28 cellular contexts compared by ENCODE assay signal in the genomic region with DNA sequence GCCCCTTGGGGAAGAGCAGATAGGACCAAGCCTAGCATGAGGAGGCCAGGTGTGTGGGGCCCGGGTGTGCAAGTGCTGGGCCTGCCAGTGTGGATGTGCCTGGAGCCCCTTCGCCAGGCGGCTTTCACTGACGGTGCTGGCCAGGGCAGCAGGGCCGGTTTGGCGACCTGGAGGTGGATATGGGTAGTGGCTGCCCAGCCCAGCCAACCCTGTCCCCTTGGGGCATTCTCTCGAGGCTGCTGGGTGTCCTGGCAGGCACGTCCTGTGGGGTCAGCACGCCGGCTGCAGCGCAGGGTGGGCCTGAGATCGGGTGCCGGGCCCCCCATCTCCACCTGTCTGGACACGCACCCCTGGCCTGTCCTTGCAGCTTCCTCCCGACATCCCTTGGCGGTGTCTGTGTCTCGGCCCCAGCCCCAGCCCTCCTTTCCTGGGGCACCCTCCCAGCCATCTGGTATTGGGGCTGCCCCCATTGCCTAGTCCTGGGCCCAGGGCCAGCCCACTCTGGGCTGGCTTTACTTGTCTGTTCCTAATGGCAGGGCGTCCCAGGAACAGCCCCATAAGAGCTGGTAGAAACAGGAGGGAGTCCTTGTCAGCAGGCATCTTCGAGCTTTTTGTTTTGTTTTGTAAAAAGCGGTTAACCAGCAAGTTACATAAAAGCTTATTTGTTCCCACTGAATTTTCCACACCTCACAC. TPM values are rescaled to one million over a fixed set of nuclear protein-coding genes. Genes with fewer than 3 reads are reported as not detected.
DNase-seq lines count a peak whose midpoint lies in the region; ATAC-seq, FAIRE-seq and TF ChIP-seq lines count a peak whose summit lies in the region.
"Had no signal": no experiment of that assay in that cellular context is flagged by ENCODE, and none has a peak within 500 bp of the region (broad histone marks: within the 10 kb centered on the region; RNA-seq: fewer than 3 reads in every experiment).

No MANE protein-coding gene starts in this region.

- no peak for TF ChIP-seq EP300 in HepG2 (IDR thresholded peaks at IDR 0.05; ENCODE audit: low read depth in 2 of 2, low read length in 2 of 2)
- TF ChIP-seq EP300 in HepG2 (CRISPR knock-in tag; IDR thresholded peaks at IDR 0.05; ENCODE audit: borderline replicate concordance): no peak

- no peak overlapping the region for H3K27ac ChIP-seq in HepG2 (ENCODE audit: extremely low read length, insufficient read depth, low read length)
- no peak overlapping the region for H3K27ac ChIP-seq in right lobe of liver
- H3K27ac ChIP-seq in ascending aorta: peak overlapping the region; percentile 46 to 89
- peak overlapping the region; percentile 7 to 91 for H3K27ac ChIP-seq in lung (ENCODE audit: low read depth in 1 of 2, low read length in 1 of 2)
- H3K27ac ChIP-seq: epithelial cell of prostate, upper lobe of right lung had no signal

- no peak overlapping the region for H3K9ac ChIP-seq in HepG2 (ENCODE audit: insufficient read depth, low read depth, low read length)

- TF ChIP-seq RAD21 in HepG2 (CRISPR knock-in tag; IDR thresholded peaks at IDR 0.05): no peak

- in situ Hi-C loops in HepG2 (cut with HindIII; ENCODE audit: extremely low pct_ligation_motif_present, low pct_unique_long_range_greater_than_20kb): no loop called here

- ATAC-seq in HepG2 (no peak), right lobe of liver (no peak), lung (ENCODE audit: insufficient read depth, low FRiP score) (no peak)
- ATAC-seq: T-cell, upper lobe of right lung had no signal

- 96% methylated on average over 8 of the region's 20 CpGs for WGBS in HepG2 (ENCODE audit: low lambda C conversion rate)
- 97% methylated on average over 8 of the region's 20 CpGs for WGBS in right lobe of liver (ENCODE audit: insufficient coverage, low coverage, low lambda C conversion rate, missing lambda C conversion rate)
- WGBS in lung, 2 donors: 90 to 96% methylated on average over 16 to 20 of the region's 20 CpGs

- no peak for TF ChIP-seq CTCF in HepG2 (CRISPR knock-in tag; IDR thresholded peaks at IDR 0.05)
- TF ChIP-seq CTCF in right lobe of liver (IDR thresholded peaks at IDR 0.05): no peak
- TF ChIP-seq CTCF in ascending aorta (IDR thresholded peaks at IDR 0.05): no peak
- TF ChIP-seq CTCF in lung (IDR thresholded peaks at IDR 0.05; ENCODE audit: control extremely low read depth, extremely low read depth): no peak
- no peak for TF ChIP-seq CTCF in BE2C (IDR thresholded peaks at IDR 0.05; ENCODE audit: low read depth, low read length)

- H3K36me3 ChIP-seq in HepG2 (replicated peaks in 1 of 2; ENCODE audit: control insufficient read depth in 1 of 2, insufficient read depth in 2 of 2, low read length in 2 of 2): peaks cover 14 to 30% of the 10 kb centered on the region in 2 experiments; a peak in 4 of 5 replicates
- H3K36me3 ChIP-seq in right lobe of liver: peaks cover 0 to 24% (median 2%) of the 10 kb centered on the region in 4 donors
- peaks cover 44 to 51% of the 10 kb centered on the region in 2 donors for H3K36me3 ChIP-seq in ascending aorta
- peaks cover 0 to 58% of the 10 kb centered on the region in 2 donors for H3K36me3 ChIP-seq in lung (ENCODE audit: control insufficient read depth in 2 of 2, insufficient read depth in 2 of 2, low read length in 2 of 2)
- peaks cover 65% of the 10 kb centered on the region for H3K36me3 ChIP-seq in BE2C

- H3K9me3 ChIP-seq in HepG2 (ENCODE audit: low read length): no peaks in the 10 kb centered on the region
- no peaks in the 10 kb centered on the region for H3K9me3 ChIP-seq in right lobe of liver
- H3K9me3 ChIP-seq in ascending aorta: no peaks in the 10 kb centered on the region
- no peaks in the 10 kb centered on the region for H3K9me3 ChIP-seq in lung (ENCODE audit: control insufficient read depth in 2 of 2, insufficient read depth in 1 of 2, low read length in 1 of 2)
- H3K9me3 ChIP-seq in BE2C: no peaks in the 10 kb centered on the region
- H3K9me3 ChIP-seq: upper lobe of right lung had no signal

- H3K4me3 ChIP-seq in HepG2 (replicated peaks in 1 of 3; ENCODE audit: insufficient read depth in 1 of 3, low read depth in 2 of 3, low read length in 3 of 3) (no peak overlapping the region), right lobe of liver (no peak overlapping the region), ascending aorta (no peak overlapping the region), lung (no peak overlapping the region), BE2C (ENCODE audit: low read depth, low read length) (no peak overlapping the region)
- H3K4me3 ChIP-seq: upper lobe of right lung had no signal

- H3K79me2 ChIP-seq in HepG2 (ENCODE audit: insufficient read depth, low read length): no peaks in the 10 kb centered on the region

- H3K4me2 ChIP-seq in HepG2 (ENCODE audit: low read depth, low read length): no peak overlapping the region

- H3K27me3 ChIP-seq in HepG2 (ENCODE audit: control insufficient read depth in 1 of 2, insufficient read depth in 2 of 2, low read length in 2 of 2) (no peaks in the 10 kb centered on the region), right lobe of liver (no peaks in the 10 kb centered on the region), ascending aorta (no peaks in the 10 kb centered on the region), lung (ENCODE audit: control insufficient read depth, insufficient read depth) (no peaks in the 10 kb centered on the region), BE2C (no peaks in the 10 kb centered on the region)
- H3K27me3 ChIP-seq: upper lobe of right lung had no signal

- FAIRE-seq in HepG2 (lab: Jason Lieb, UNC): no peak
- FAIRE-seq: frontal cortex, G401.6, H54, keratinocyte, TTC549 had no signal

- DNase-seq in HepG2 (ENCODE audit: low spot score) (no peak), right lobe of liver (no peak), ascending aorta (ENCODE audit: low spot score in 2 of 2) (no peak), lung (ENCODE audit: low spot score) (no peak), BE2C (no peak), NCI-H2227 treated with DMSO at 0.1 percent for 48 hours (lab: John Stamatoyannopoulos, UW) (no peak)
- no peak for DNase-seq in stimulated activated CD4-positive, alpha-beta T cell treated with anti-CD3 and anti-CD28 coated beads, Interleukin-12 subunit alpha, Interleukin-12 subunit beta, amount 100 ng/mL, for 4 hours
- no peak for DNase-seq in activated naive CD4-positive, alpha-beta T cell (lab: John Stamatoyannopoulos, UW)
- DNase-seq: activated CD4-positive, alpha-beta T cell treated with anti-CD3 and anti-CD28 coated beads for 1 hour; activated T-cell treated with anti-CD3 and anti-CD28 coated beads, Interleukin-2, amount 50 U/mL, for 1 hour; CD4-positive, alpha-beta T cell; DMS153; KBM-7; naive B cell; NCI-H187; NCI-H82; occipital lobe; SHP77; stimulated activated CD4-positive, alpha-beta T cell treated with anti-CD3 and anti-CD28 coated beads, Interleukin-4, amount 100 ng/mL, for 1 hour; stimulated activated naive CD4-positive, alpha-beta T cell treated with Interleukin-2 at 50 U/mL for 16 hours; T-cell; upper lobe of right lung had no signal

- no peak overlapping the region for H2AFZ ChIP-seq in HepG2 (ENCODE audit: low read length)

- no peaks in the 10 kb centered on the region for H4K20me1 ChIP-seq in HepG2 (ENCODE audit: insufficient read depth, low read length)

- BruUV-seq in HepG2 (replicated peaks; lab: Mats Ljungman, UMichigan): TSS peak; percentile 43

- TF ChIP-seq POLR2A in HepG2 (IDR thresholded peaks at IDR 0.05; ENCODE audit: insufficient read depth in 1 of 2, low read depth in 2 of 2, low read length in 2 of 2) (no peak), right lobe of liver (IDR thresholded peaks at IDR 0.05) (no peak)

- CTCF ChIA-PET in HepG2 (lab: Yijun Ruan, JAX; ENCODE audit: low intra/inter-chr PET ratio, low total read pairs): no interaction called here

- H3K4me1 ChIP-seq in HepG2 (ENCODE audit: insufficient read depth, low read length) (0 out of 2 replicates have a peak, but pooled peaks cover under 1% of the 10 kb centered on the region), right lobe of liver (peaks cover 0 to 15% (median under 1%) of the 10 kb centered on the region in 4 donors), ascending aorta (peaks cover 16 to 24% of the 10 kb centered on the region in 2 donors), lung (ENCODE audit: control insufficient read depth in 2 of 2, insufficient read depth in 2 of 2, low read length in 2 of 2) (peaks cover 4 to 18% of the 10 kb centered on the region in 2 donors), BE2C (peaks cover 32% of the 10 kb centered on the region)

- POLR2A ChIA-PET in HepG2 (lab: Yijun Ruan, JAX): no interaction called here

- intact Hi-C loops in HepG2 (cut with micrococcal nuclease; ENCODE audit: unreplicated experiment) (no loop called here), right lobe of liver (cut with DNase I) (no loop called here), ascending aorta (cut with DNase I) (no loop called here)

RNA-seq across cellular contexts. Expression of a gene that starts 7.2 kb away (rescaled TPM):
- 32.1 and 37.9 TPM in 2 replicates for total RNA-seq in HepG2 (2016; rRNA removed; fragmentation: Illumina TruSeq; extraction: Trizol)
- 22.2 and 30.3 TPM in 2 replicates for total RNA-seq in HepG2 (2016; cell fraction: cytosol; rRNA removed; fragmentation: Illumina TruSeq; extraction: Trizol; ENCODE audit: low read depth)
- 29.1 and 37.9 TPM in 2 replicates for total RNA-seq in HepG2 (2016; cell fraction: insoluble cytoplasmic fraction; rRNA removed; fragmentation: Illumina TruSeq; extraction: Trizol)
- 30.8 and 36.2 TPM in 2 replicates for total RNA-seq in HepG2 (2016; cell fraction: membrane; rRNA removed; fragmentation: Illumina TruSeq; extraction: Trizol)
- total RNA-seq in HepG2 (2016; cell fraction: nucleus; rRNA removed; fragmentation: Illumina TruSeq; extraction: Trizol): 14.7 and 15.4 TPM in 2 replicates
- 18.0 and 31.6 TPM in 2 replicates for polyA plus RNA-seq in HepG2 (2011; rRNA removed)
- polyA plus RNA-seq in HepG2 (2011; cell fraction: cytosol; rRNA removed): 18.1 and 57.4 TPM in 2 replicates
- polyA plus RNA-seq in HepG2 (2011; cell fraction: nucleus; rRNA removed): 37.9 and 74.0 TPM in 2 replicates
- polyA plus RNA-seq in HepG2 (2012): 3.6 and 7.4 TPM in 2 replicates
- polyA plus RNA-seq in HepG2 (2016; cell fraction: cytosol; fragmentation: Illumina TruSeq; extraction: Trizol; ENCODE audit: low read depth): 34.0 and 41.4 TPM in 2 replicates
- polyA plus RNA-seq in HepG2 (2016; cell fraction: insoluble cytoplasmic fraction; fragmentation: Illumina TruSeq; extraction: Trizol; ENCODE audit: low read depth): 44.2 and 51.5 TPM in 2 replicates
- 41.2 and 43.7 TPM in 2 replicates for polyA plus RNA-seq in HepG2 (2016; cell fraction: membrane; fragmentation: Illumina TruSeq; extraction: Trizol; ENCODE audit: low read depth)
- polyA plus RNA-seq in HepG2 (2016; cell fraction: nucleus; fragmentation: Illumina TruSeq; extraction: Trizol; ENCODE audit: insufficient read depth, low read depth): 39.7 and 41.0 TPM in 2 replicates
- 21.4 and 23.6 TPM in 2 replicates for polyA minus RNA-seq in HepG2 (2011; rRNA and poly(A)+ RNA removed; ENCODE audit: low replicate concordance)
- 8.4 and 15.7 TPM in 2 replicates for polyA minus RNA-seq in HepG2 (2011; cell fraction: cytosol; rRNA and poly(A)+ RNA removed)
- polyA minus RNA-seq in HepG2 (2011; cell fraction: nucleus; rRNA and poly(A)+ RNA removed): 2.2 and 7.5 TPM in 2 replicates
- total RNA-seq in right lobe of liver: 10 to 100 TPM; 11.2 to 50.0 (median 27.5) TPM
- total RNA-seq in ascending aorta: 665 TPM
- total RNA-seq in lung: 100 to 1,000 TPM; 135 to 267 TPM
- polyA plus RNA-seq in lung: 100 to 1,000 TPM; 194 to 216 TPM
- polyA plus RNA-seq in BE2C (2012; ENCODE audit: insufficient read depth, insufficient read length, low read depth): 2,068 TPM

RNA-seq across cellular contexts. Expression of a gene that starts 19.3 kb away (rescaled TPM):
- total RNA-seq in HepG2 (2016; rRNA removed; fragmentation: Illumina TruSeq; extraction: Trizol) (53.9 and 59.7 TPM in 2 replicates), right lobe of liver (1 to 10 TPM in 5 of 6 experiments, under 1 TPM in 1; 0.79 to 5.4 (median 2.7) TPM), ascending aorta (106 TPM), lung (100 to 1,000 TPM in 1 of 2 donors, 10 to 100 TPM in 1; 72.8 to 422 TPM)
- 18.2 and 27.4 TPM in 2 replicates for total RNA-seq in HepG2 (2016; cell fraction: cytosol; rRNA removed; fragmentation: Illumina TruSeq; extraction: Trizol; ENCODE audit: low read depth)
- total RNA-seq in HepG2 (2016; cell fraction: insoluble cytoplasmic fraction; rRNA removed; fragmentation: Illumina TruSeq; extraction: Trizol): 53.1 and 55.2 TPM in 2 replicates
- 23.1 and 27.8 TPM in 2 replicates for total RNA-seq in HepG2 (2016; cell fraction: membrane; rRNA removed; fragmentation: Illumina TruSeq; extraction: Trizol)
- 25.3 and 26.5 TPM in 2 replicates for total RNA-seq in HepG2 (2016; cell fraction: nucleus; rRNA removed; fragmentation: Illumina TruSeq; extraction: Trizol)
- polyA plus RNA-seq in HepG2 (2011; rRNA removed) (59.5 and 62.2 TPM in 2 replicates), lung (100 to 1,000 TPM; 181 to 465 TPM)
- polyA plus RNA-seq in HepG2 (2011; cell fraction: cytosol; rRNA removed): 27.8 and 82.6 TPM in 2 replicates
- 47.3 and 55.5 TPM in 2 replicates for polyA plus RNA-seq in HepG2 (2011; cell fraction: nucleus; rRNA removed)
- 46.4 and 49.2 TPM in 2 replicates for polyA plus RNA-seq in HepG2 (2012)
- polyA plus RNA-seq in HepG2 (2016; cell fraction: cytosol; fragmentation: Illumina TruSeq; extraction: Trizol; ENCODE audit: low read depth): 85.4 and 115 TPM in 2 replicates
- 142 and 159 TPM in 2 replicates for polyA plus RNA-seq in HepG2 (2016; cell fraction: insoluble cytoplasmic fraction; fragmentation: Illumina TruSeq; extraction: Trizol; ENCODE audit: low read depth)
- 67.3 and 82.2 TPM in 2 replicates for polyA plus RNA-seq in HepG2 (2016; cell fraction: membrane; fragmentation: Illumina TruSeq; extraction: Trizol; ENCODE audit: low read depth)
- polyA plus RNA-seq in HepG2 (2016; cell fraction: nucleus; fragmentation: Illumina TruSeq; extraction: Trizol; ENCODE audit: insufficient read depth, low read depth): 136 and 137 TPM in 2 replicates
- polyA minus RNA-seq in HepG2 (2011; rRNA and poly(A)+ RNA removed; ENCODE audit: low replicate concordance): 24.8 and 136 TPM in 2 replicates
- 20.6 and 28.4 TPM in 2 replicates for polyA minus RNA-seq in HepG2 (2011; cell fraction: cytosol; rRNA and poly(A)+ RNA removed)
- polyA minus RNA-seq in HepG2 (2011; cell fraction: nucleus; rRNA and poly(A)+ RNA removed): 4.7 and 11.8 TPM in 2 replicates
- 451 TPM for polyA plus RNA-seq in BE2C (2012; ENCODE audit: insufficient read depth, insufficient read length, low read depth)
- total RNA-seq: frontal cortex had no signal

RNA-seq across cellular contexts. Expression of a gene that starts 23.7 kb away (rescaled TPM):
- total RNA-seq in HepG2 (2016; rRNA removed; fragmentation: Illumina TruSeq; extraction: Trizol): 20.7 and 27.4 TPM in 2 replicates
- total RNA-seq in HepG2 (2016; cell fraction: cytosol; rRNA removed; fragmentation: Illumina TruSeq; extraction: Trizol; ENCODE audit: low read depth): 9.2 and 10.3 TPM in 2 replicates
- 21.2 and 28.4 TPM in 2 replicates for total RNA-seq in HepG2 (2016; cell fraction: insoluble cytoplasmic fraction; rRNA removed; fragmentation: Illumina TruSeq; extraction: Trizol)
- total RNA-seq in HepG2 (2016; cell fraction: membrane; rRNA removed; fragmentation: Illumina TruSeq; extraction: Trizol): 12.9 and 13.8 TPM in 2 replicates
- 15.9 and 16.8 TPM in 2 replicates for total RNA-seq in HepG2 (2016; cell fraction: nucleus; rRNA removed; fragmentation: Illumina TruSeq; extraction: Trizol)
- polyA plus RNA-seq in HepG2 (2011; rRNA removed): 5.7 and 7.3 TPM in 2 replicates
- 4.1 and 10.9 TPM in 2 replicates for polyA plus RNA-seq in HepG2 (2011; cell fraction: cytosol; rRNA removed)
- 20.8 and 27.4 TPM in 2 replicates for polyA plus RNA-seq in HepG2 (2011; cell fraction: nucleus; rRNA removed)
- 4.5 and 5.0 TPM in 2 replicates for polyA plus RNA-seq in HepG2 (2012)
- polyA plus RNA-seq in HepG2 (2016; cell fraction: cytosol; fragmentation: Illumina TruSeq; extraction: Trizol; ENCODE audit: low read depth): 5.8 and 6.5 TPM in 2 replicates
- polyA plus RNA-seq in HepG2 (2016; cell fraction: insoluble cytoplasmic fraction; fragmentation: Illumina TruSeq; extraction: Trizol; ENCODE audit: low read depth): 20.9 and 21.6 TPM in 2 replicates
- polyA plus RNA-seq in HepG2 (2016; cell fraction: membrane; fragmentation: Illumina TruSeq; extraction: Trizol; ENCODE audit: low read depth): 9.6 and 10.0 TPM in 2 replicates
- 36.1 and 37.5 TPM in 2 replicates for polyA plus RNA-seq in HepG2 (2016; cell fraction: nucleus; fragmentation: Illumina TruSeq; extraction: Trizol; ENCODE audit: insufficient read depth, low read depth)
- polyA minus RNA-seq in HepG2 (2011; rRNA and poly(A)+ RNA removed; ENCODE audit: low replicate concordance): 12.1 and 23.1 TPM in 2 replicates
- 2.8 and 5.5 TPM in 2 replicates for polyA minus RNA-seq in HepG2 (2011; cell fraction: cytosol; rRNA and poly(A)+ RNA removed)
- polyA minus RNA-seq in HepG2 (2011; cell fraction: nucleus; rRNA and poly(A)+ RNA removed): 7.3 and 9.0 TPM in 2 replicates
- 1 to 10 TPM; 2.2 to 8.1 (median 3.9) TPM for total RNA-seq in right lobe of liver
- 12.7 TPM for total RNA-seq in ascending aorta
- total RNA-seq in lung: 10 to 100 TPM in 1 of 2 donors, 1 to 10 TPM in 1; 5.8 to 20.8 TPM
- 10 to 100 TPM; 12.8 to 16.0 TPM for polyA plus RNA-seq in lung
- polyA plus RNA-seq in BE2C (2012; ENCODE audit: insufficient read depth, insufficient read length, low read depth): 40.9 TPM

RNA-seq across cellular contexts. Expression of a gene that starts 47.8 kb away (rescaled TPM):
- 19.1 and 35.2 TPM in 2 replicates for total RNA-seq in HepG2 (2016; rRNA removed; fragmentation: Illumina TruSeq; extraction: Trizol)
- 56.8 and 63.0 TPM in 2 replicates for total RNA-seq in HepG2 (2016; cell fraction: cytosol; rRNA removed; fragmentation: Illumina TruSeq; extraction: Trizol; ENCODE audit: low read depth)
- 14.0 and 38.5 TPM in 2 replicates for total RNA-seq in HepG2 (2016; cell fraction: insoluble cytoplasmic fraction; rRNA removed; fragmentation: Illumina TruSeq; extraction: Trizol)
- 52.7 and 56.0 TPM in 2 replicates for total RNA-seq in HepG2 (2016; cell fraction: membrane; rRNA removed; fragmentation: Illumina TruSeq; extraction: Trizol)
- 47.2 and 51.4 TPM in 2 replicates for total RNA-seq in HepG2 (2016; cell fraction: nucleus; rRNA removed; fragmentation: Illumina TruSeq; extraction: Trizol)
- 85.7 and 85.8 TPM in 2 replicates for polyA plus RNA-seq in HepG2 (2011; rRNA removed)
- polyA plus RNA-seq in HepG2 (2011; cell fraction: cytosol; rRNA removed): 39.0 and 48.4 TPM in 2 replicates
- 409 and 581 TPM in 2 replicates for polyA plus RNA-seq in HepG2 (2011; cell fraction: nucleus; rRNA removed)
- 58.3 and 62.1 TPM in 2 replicates for polyA plus RNA-seq in HepG2 (2012)
- polyA plus RNA-seq in HepG2 (2016; cell fraction: cytosol; fragmentation: Illumina TruSeq; extraction: Trizol; ENCODE audit: low read depth): 51.1 and 53.5 TPM in 2 replicates
- 36.2 and 45.8 TPM in 2 replicates for polyA plus RNA-seq in HepG2 (2016; cell fraction: insoluble cytoplasmic fraction; fragmentation: Illumina TruSeq; extraction: Trizol; ENCODE audit: low read depth)
- polyA plus RNA-seq in HepG2 (2016; cell fraction: membrane; fragmentation: Illumina TruSeq; extraction: Trizol; ENCODE audit: low read depth): 82.4 and 89.9 TPM in 2 replicates
- polyA plus RNA-seq in HepG2 (2016; cell fraction: nucleus; fragmentation: Illumina TruSeq; extraction: Trizol; ENCODE audit: insufficient read depth, low read depth): 244 and 255 TPM in 2 replicates
- polyA minus RNA-seq in HepG2 (2011; rRNA and poly(A)+ RNA removed; ENCODE audit: low replicate concordance): 53.3 and 73.7 TPM in 2 replicates
- polyA minus RNA-seq in HepG2 (2011; cell fraction: cytosol; rRNA and poly(A)+ RNA removed): 58.3 and 59.6 TPM in 2 replicates
- 88.5 and 90.4 TPM in 2 replicates for polyA minus RNA-seq in HepG2 (2011; cell fraction: nucleus; rRNA and poly(A)+ RNA removed)
- total RNA-seq in right lobe of liver: 10 to 100 TPM; 18.6 to 45.1 (median 29.2) TPM
- total RNA-seq in ascending aorta: 118 TPM
- total RNA-seq in lung: 100 to 1,000 TPM in 1 of 2 donors, 10 to 100 TPM in 1; 64.7 to 113 TPM
- polyA plus RNA-seq in lung: 10 to 100 TPM; 40.2 to 62.6 TPM
- 121 TPM for polyA plus RNA-seq in BE2C (2012; ENCODE audit: insufficient read depth, insufficient read length, low read depth)

RNA-seq across cellular contexts. Expression of a gene that starts 59.0 kb away (rescaled TPM):
- total RNA-seq in HepG2 (2016; rRNA removed; fragmentation: Illumina TruSeq; extraction: Trizol): 10.8 and 19.0 TPM in 2 replicates
- 11.9 and 15.2 TPM in 2 replicates for total RNA-seq in HepG2 (2016; cell fraction: cytosol; rRNA removed; fragmentation: Illumina TruSeq; extraction: Trizol; ENCODE audit: low read depth)
- total RNA-seq in HepG2 (2016; cell fraction: insoluble cytoplasmic fraction; rRNA removed; fragmentation: Illumina TruSeq; extraction: Trizol): 12.1 and 17.9 TPM in 2 replicates
- total RNA-seq in HepG2 (2016; cell fraction: membrane; rRNA removed; fragmentation: Illumina TruSeq; extraction: Trizol): 21.1 and 26.4 TPM in 2 replicates
- 8.8 and 9.1 TPM in 2 replicates for total RNA-seq in HepG2 (2016; cell fraction: nucleus; rRNA removed; fragmentation: Illumina TruSeq; extraction: Trizol)
- 6.6 and 10.9 TPM in 2 replicates for polyA plus RNA-seq in HepG2 (2011; rRNA removed)
- 11.8 and 25.5 TPM in 2 replicates for polyA plus RNA-seq in HepG2 (2011; cell fraction: cytosol; rRNA removed)
- polyA plus RNA-seq in HepG2 (2011; cell fraction: nucleus; rRNA removed): 16.5 and 16.6 TPM in 2 replicates
- 4.0 and 4.3 TPM in 2 replicates for polyA plus RNA-seq in HepG2 (2012)
- 8.8 and 9.5 TPM in 2 replicates for polyA plus RNA-seq in HepG2 (2016; cell fraction: cytosol; fragmentation: Illumina TruSeq; extraction: Trizol; ENCODE audit: low read depth)
- 8.7 and 9.4 TPM in 2 replicates for polyA plus RNA-seq in HepG2 (2016; cell fraction: insoluble cytoplasmic fraction; fragmentation: Illumina TruSeq; extraction: Trizol; ENCODE audit: low read depth)
- 13.5 TPM in 2 replicates for polyA plus RNA-seq in HepG2 (2016; cell fraction: membrane; fragmentation: Illumina TruSeq; extraction: Trizol; ENCODE audit: low read depth)
- 12.3 and 13.5 TPM in 2 replicates for polyA plus RNA-seq in HepG2 (2016; cell fraction: nucleus; fragmentation: Illumina TruSeq; extraction: Trizol; ENCODE audit: insufficient read depth, low read depth)
- 0.82 and 39.5 TPM in 2 replicates for polyA minus RNA-seq in HepG2 (2011; rRNA and poly(A)+ RNA removed; ENCODE audit: low replicate concordance)
- polyA minus RNA-seq in HepG2 (2011; cell fraction: cytosol; rRNA and poly(A)+ RNA removed): 12.8 and 13.8 TPM in 2 replicates
- polyA minus RNA-seq in HepG2 (2011; cell fraction: nucleus; rRNA and poly(A)+ RNA removed): 4.1 and 4.5 TPM in 2 replicates
- 1 to 10 TPM in 5 of 6 experiments, under 1 TPM in 1; 0.74 to 3.2 (median 2.2) TPM for total RNA-seq in right lobe of liver
- 34.6 TPM for total RNA-seq in ascending aorta
- total RNA-seq in lung: 1 to 10 TPM; 3.0 to 5.4 TPM
- 1 to 10 TPM; 1.1 to 2.6 TPM for polyA plus RNA-seq in lung
- polyA plus RNA-seq in BE2C (2012; ENCODE audit: insufficient read depth, insufficient read length, low read depth): 11.3 TPM

Comparison
In these comparisons a context has a peak if more than half of its experiments do, and no peak if none do; other contexts are left out.
1. H3K27ac ChIP-seq: peak in ascending aorta (2 of 2) and lung (2 of 2); none in HepG2 (single experiment) and right lobe of liver (0 of 3).